ENCODE assay signal across 8 cellular contexts in genomic region chr17:82242977-82243647, GRCh38. TPM values are rescaled to one million over a fixed set of nuclear protein-coding genes. Genes with fewer than 3 reads are reported as not detected.
A peak's percentile ranks its signal among the peaks of the same experiment; 100 is the strongest.
DNase-seq lines count a peak whose midpoint lies in the region; ATAC-seq, FAIRE-seq and TF ChIP-seq lines count a peak whose summit lies in the region.

No MANE protein-coding gene starts in this region.

- H3K4me2 ChIP-seq in GM12878 (ENCODE audit: control insufficient read depth, insufficient read depth) = no peak overlapping the region

- FAIRE-seq in GM12878 (lab: Jason Lieb, UNC) = no peak

- no peak overlapping the region for H3K27ac ChIP-seq in GM12878 (ENCODE audit: control insufficient read depth, insufficient read depth)
- peak overlapping the region; percentile 80 for H3K27ac ChIP-seq in temporal lobe (ENCODE audit: low read depth, low read length)

- WGBS in GM12878 (ENCODE audit: insufficient coverage, insufficient replicate concordance, low lambda C conversion rate, missing lambda C conversion rate) = 92% methylated on average over 28 of the region's 29 CpGs
- WGBS in lower leg skin, 2 donors = 59 to 70% methylated on average over 29 of the region's 29 CpGs

- TF ChIP-seq CTCF in GM12878 (IDR thresholded peaks at IDR 0.05 in 2 of 3, conservative IDR thresholded peaks at IDR 0.05 in 1 of 3; ENCODE audit: control insufficient read depth in 2 of 3, extremely low read depth in 1 of 3, insufficient read depth in 1 of 3, low read depth in 3 of 3, low read length in 3 of 3) (no peak), lower leg skin (IDR thresholded peaks at IDR 0.05) (no peak)

- DNase-seq in HT-29 (ENCODE audit: low spot score) (peak; percentile 48), GM12878 (ENCODE audit: low read depth, low spot score) (no peak), iris pigment epithelial cell (ENCODE audit: low read depth) (peak; percentile 88), NCI-H1092 (lab: John Stamatoyannopoulos, UW) (no peak), NCI-H526 (lab: John Stamatoyannopoulos, UW) (no peak), lower leg skin (ENCODE audit: low spot score in 2 of 2) (no peak)

- no peak for ATAC-seq in GM12878
- ATAC-seq in GM21526 (IDR thresholded peaks at IDR 0.05; ENCODE audit: low FRiP score, unreplicated experiment) = no peak

- no peaks in the 10 kb centered on the region for H3K9me3 ChIP-seq in GM12878 (replicated peaks; ENCODE audit: control insufficient read depth, insufficient read depth, low read length)

- no peaks in the 10 kb centered on the region; the same call in 1 of the 2 replicates for H3K79me2 ChIP-seq in GM12878 (ENCODE audit: control insufficient read depth, insufficient read depth, low read length)

- H4K20me1 ChIP-seq in GM12878 (ENCODE audit: control insufficient read depth, insufficient read depth) = peaks cover 7% of the 10 kb centered on the region

- no peak overlapping the region for H2AFZ ChIP-seq in GM12878 (ENCODE audit: control insufficient read depth, low read depth, low read length)

- in situ Hi-C loops in GM12878 (cut with MboI) = no loop called here

- TF ChIP-seq POLR2A in GM12878 (IDR thresholded peaks at IDR 0.05; ENCODE audit: low read depth, low read length) = peak; percentile 63
- no peak for TF ChIP-seq POLR2A in lower leg skin (IDR thresholded peaks at IDR 0.05)

- BruUV-seq in GM12878 (replicated peaks; lab: Mats Ljungman, UMichigan) = no TSS peak

- CTCF ChIA-PET in GM12878 (lab: Yijun Ruan, JAX) = interaction anchor here (0.6 to 3.0 kb wide), 4 partner anchors 37 to 78 kb away, joined by 3 to 19 read pairs (median 12); no protein-coding TSS in a partner anchor

- TF ChIP-seq RAD21 in GM12878 (IDR thresholded peaks at IDR 0.05; ENCODE audit: insufficient read depth, low read depth, low read length) = no peak

- H3K4me3 ChIP-seq in GM12878 (no peak overlapping the region), lower leg skin (ENCODE audit: low read depth, poor library complexity, severe bottlenecking) (no peak overlapping the region)

- intact Hi-C loops in GM12878 (cut with micrococcal nuclease; ENCODE audit: unreplicated experiment) = no loop called here
- intact Hi-C loops in lower leg skin (cut with DNase I; ENCODE audit: low total_unique reads) = no loop called here

- peaks cover 33 to 56% of the 10 kb centered on the region in 2 experiments for H3K36me3 ChIP-seq in GM12878 (ENCODE audit: control insufficient read depth in 2 of 2, insufficient read depth in 2 of 2, low read length in 1 of 2)

- RAD21 ChIA-PET in GM12878 (lab: Charles Lee; ENCODE audit: unreplicated experiment) = interaction anchor here (1.5 to 2.6 kb wide), 4 partner anchors 37 to 78 kb away, joined by 3 to 18 read pairs (median 10); no protein-coding TSS in a partner anchor

- SMC1A ChIA-PET in GM12878 (lab: Charles Lee; ENCODE audit: uncharacterized antibody, unreplicated experiment) = interaction anchor here (1.1 to 2.6 kb wide), 6 partner anchors 35 to 78 kb away, joined by 3 to 12 read pairs (median 4); no protein-coding TSS in a partner anchor

- no peak overlapping the region for H3K9ac ChIP-seq in GM12878 (ENCODE audit: control insufficient read depth, insufficient read depth, low read length)

- POLR2A ChIA-PET in GM12878 (lab: Charles Lee) = interaction anchor here (0.7 to 1.7 kb wide), 4 partner anchors 11 to 59 kb away, joined by 3 to 7 read pairs (median 4); no protein-coding TSS in a partner anchor

- TF ChIP-seq EP300 in GM12878 (IDR thresholded peaks at IDR 0.05; ENCODE audit: borderline replicate concordance in 1 of 2, control insufficient read depth in 1 of 2, low read depth in 2 of 2, low read length in 2 of 2) = no peak

- H3K4me1 ChIP-seq in GM12878 (ENCODE audit: control insufficient read depth, insufficient read depth, low read length) = peaks cover 19% of the 10 kb centered on the region

- H3K27me3 ChIP-seq in GM12878 (replicated peaks in 1 of 2; ENCODE audit: control insufficient read depth in 2 of 2, insufficient read depth in 2 of 2, low read length in 1 of 2) = no peaks in the 10 kb centered on the region

TF ChIP-seq in GM12878, 131 proteins besides CTCF, POLR2A, EP300 and RAD21:
- TF ChIP-seq POLR2AphosphoS2 (IDR thresholded peaks at IDR 0.05; ENCODE audit: low read depth, low read length) = peak; percentile 89
- TF ChIP-seq HDAC6 (IDR thresholded peaks at IDR 0.05; ENCODE audit: unreplicated experiment) = peak; percentile 17
- peak; percentile 69; the same call in 1 of the 2 replicates for TF ChIP-seq POLR2AphosphoS5 (IDR thresholded peaks at IDR 0.05; ENCODE audit: low read length)
- no peak for TF ChIP-seq PML (IDR thresholded peaks at IDR 0.05; ENCODE audit: low read length)
- TF ChIP-seq LARP7 (IDR thresholded peaks at IDR 0.05) = peak; percentile 31; the same call in 1 of the 2 replicates

RNA-seq across cellular contexts. Expression of gene SLC16A3, which starts 14.3 kb away (rescaled TPM):
- 132 and 156 TPM in 2 replicates for total RNA-seq in HT-29 (2014; rRNA removed; shearing (Covaris generic))
- 264 and 312 TPM in 2 replicates for total RNA-seq in GM12878 (2013; cell fraction: nucleolus; rRNA removed)
- total RNA-seq in GM12878 (2014; rRNA removed) (33.4 and 37.8 TPM in 2 replicates), GM12878 (2014; rRNA removed; fragmentation: Illumina TruSeq; extraction: Trizol) (10.2 and 10.3 TPM in 2 replicates), GM12878 (2021) (46.5 and 49.5 TPM in 2 replicates), temporal lobe (2.5 TPM), lower leg skin (10 to 100 TPM; 10.0 to 18.5 (median 15.2) TPM)
- 24.0 TPM for polyA plus RNA-seq in GM12878 (2011; ENCODE audit: low read depth)
- polyA plus RNA-seq in GM12878 (2011; rRNA removed) (18.0 and 44.4 TPM in 2 replicates), GM12878 (2014; fragmentation: Illumina TruSeq; extraction: Trizol) (0.44 and 4.6 TPM in 2 replicates), GM12878 (2014; fragmentation: Nextera tagmentation; extraction: Ambion mirVana) (1 to 10 TPM in 1 of 2 experiments, under 1 TPM in 1; 0.10 to 1.2 TPM), GM12878 (2014; rRNA removed) (30.0 and 33.0 TPM in 2 replicates), GM12878 (2016; fragmentation: Nextera tagmentation; extraction: Ambion mirVana) (1 to 10 TPM; 4.3 to 5.7 TPM)
- 60.2 and 98.5 TPM in 2 replicates for polyA plus RNA-seq in GM12878 (2011; cell fraction: cytosol; rRNA removed)
- 75.2 and 100 TPM in 2 replicates for polyA plus RNA-seq in GM12878 (2011; cell fraction: nucleus; rRNA removed)
- polyA plus RNA-seq in GM12878 (2012) = 102 and 145 TPM in 2 replicates
- polyA minus RNA-seq in GM12878 (2011; rRNA and poly(A)+ RNA removed) = 47.3 and 89.5 TPM in 2 replicates
- polyA minus RNA-seq in GM12878 (2011; cell fraction: cytosol; rRNA and poly(A)+ RNA removed) = 32.2 and 37.6 TPM in 2 replicates
- polyA minus RNA-seq in GM12878 (2011; cell fraction: nucleus; rRNA and poly(A)+ RNA removed) = 66.3 and 84.2 TPM in 2 replicates

RNA-seq across cellular contexts. Expression of gene CSNK1D, which starts 30.4 kb away (rescaled TPM):
- total RNA-seq in HT-29 (2014; rRNA removed; shearing (Covaris generic)) = 47.8 and 60.4 TPM in 2 replicates
- 85.1 and 93.8 TPM in 2 replicates for total RNA-seq in GM12878 (2013; cell fraction: nucleolus; rRNA removed)
- 17.3 and 25.0 TPM in 2 replicates for total RNA-seq in GM12878 (2014; rRNA removed)
- 26.4 and 27.8 TPM in 2 replicates for total RNA-seq in GM12878 (2014; rRNA removed; fragmentation: Illumina TruSeq; extraction: Trizol)
- 85.5 and 94.2 TPM in 2 replicates for total RNA-seq in GM12878 (2021)
- polyA plus RNA-seq in GM12878 (2011; ENCODE audit: low read depth) = 42.9 TPM
- polyA plus RNA-seq in GM12878 (2011; rRNA removed) = 40.7 and 54.4 TPM in 2 replicates
- polyA plus RNA-seq in GM12878 (2011; cell fraction: cytosol; rRNA removed) = 58.6 and 69.9 TPM in 2 replicates
- polyA plus RNA-seq in GM12878 (2011; cell fraction: nucleus; rRNA removed) = 236 and 302 TPM in 2 replicates
- 62.0 and 78.9 TPM in 2 replicates for polyA plus RNA-seq in GM12878 (2012)
- polyA plus RNA-seq in GM12878 (2014; fragmentation: Illumina TruSeq; extraction: Trizol) = 72.5 and 105 TPM in 2 replicates
- polyA plus RNA-seq in GM12878 (2014; fragmentation: Nextera tagmentation; extraction: Ambion mirVana) = 10 to 100 TPM in 1 of 2 experiments, 1 to 10 TPM in 1; 5.7 to 13.0 TPM
- 74.9 and 90.3 TPM in 2 replicates for polyA plus RNA-seq in GM12878 (2014; rRNA removed)
- polyA plus RNA-seq in GM12878 (2016; fragmentation: Nextera tagmentation; extraction: Ambion mirVana) = 10 to 100 TPM; 61.8 to 63.4 TPM
- polyA minus RNA-seq in GM12878 (2011; rRNA and poly(A)+ RNA removed) = 53.9 and 56.8 TPM in 2 replicates
- 25.1 and 26.0 TPM in 2 replicates for polyA minus RNA-seq in GM12878 (2011; cell fraction: cytosol; rRNA and poly(A)+ RNA removed)
- 38.6 and 73.4 TPM in 2 replicates for polyA minus RNA-seq in GM12878 (2011; cell fraction: nucleus; rRNA and poly(A)+ RNA removed)
- total RNA-seq in temporal lobe = 32.2 TPM
- total RNA-seq in lower leg skin = 10 to 100 TPM; 46.0 to 88.4 (median 56.4) TPM

RNA-seq across cellular contexts. Expression of gene CCDC57, which starts 30.5 kb away (rescaled TPM):
- total RNA-seq in HT-29 (2014; rRNA removed; shearing (Covaris generic)) = 47.6 and 48.2 TPM in 2 replicates
- 92.3 and 116 TPM in 2 replicates for total RNA-seq in GM12878 (2013; cell fraction: nucleolus; rRNA removed)
- total RNA-seq in GM12878 (2014; rRNA removed) = 43.0 and 49.0 TPM in 2 replicates
- 36.9 and 42.5 TPM in 2 replicates for total RNA-seq in GM12878 (2014; rRNA removed; fragmentation: Illumina TruSeq; extraction: Trizol)
- total RNA-seq in GM12878 (2021) = 69.1 and 74.1 TPM in 2 replicates
- 82.9 TPM for polyA plus RNA-seq in GM12878 (2011; ENCODE audit: low read depth)
- 16.2 and 30.5 TPM in 2 replicates for polyA plus RNA-seq in GM12878 (2011; rRNA removed)
- 93.0 and 152 TPM in 2 replicates for polyA plus RNA-seq in GM12878 (2011; cell fraction: cytosol; rRNA removed)
- polyA plus RNA-seq in GM12878 (2011; cell fraction: nucleus; rRNA removed) = 97.1 and 115 TPM in 2 replicates
- polyA plus RNA-seq in GM12878 (2012) = 44.5 and 61.4 TPM in 2 replicates
- polyA plus RNA-seq in GM12878 (2014; fragmentation: Illumina TruSeq; extraction: Trizol) = 7.2 and 29.3 TPM in 2 replicates
- polyA plus RNA-seq in GM12878 (2014; fragmentation: Nextera tagmentation; extraction: Ambion mirVana) = 10 to 100 TPM in 1 of 2 experiments, 1 to 10 TPM in 1; 5.4 to 18.0 TPM
- polyA plus RNA-seq in GM12878 (2014; rRNA removed) = 123 and 135 TPM in 2 replicates
- polyA plus RNA-seq in GM12878 (2016; fragmentation: Nextera tagmentation; extraction: Ambion mirVana) = 10 to 100 TPM; 77.2 to 80.3 TPM
- 9.0 and 23.6 TPM in 2 replicates for polyA minus RNA-seq in GM12878 (2011; rRNA and poly(A)+ RNA removed)
- polyA minus RNA-seq in GM12878 (2011; cell fraction: cytosol; rRNA and poly(A)+ RNA removed) = 7.8 and 11.4 TPM in 2 replicates
- 13.3 and 20.4 TPM in 2 replicates for polyA minus RNA-seq in GM12878 (2011; cell fraction: nucleus; rRNA and poly(A)+ RNA removed)
- total RNA-seq in temporal lobe = 16.2 TPM
- 10 to 100 TPM; 16.0 to 33.5 (median 31.5) TPM for total RNA-seq in lower leg skin

Comparison
In these comparisons a context has a peak if more than half of its experiments do, and no peak if none do; other contexts are left out.
1. DNase-seq: peak in HT-29 (single experiment) and iris pigment epithelial cell (single experiment); none in GM12878 (single experiment), NCI-H1092 (single experiment), NCI-H526 (0 of 2) and lower leg skin (0 of 2).